Comparison of ENCODE assay signal across 32 cellular contexts in the genomic region with DNA sequence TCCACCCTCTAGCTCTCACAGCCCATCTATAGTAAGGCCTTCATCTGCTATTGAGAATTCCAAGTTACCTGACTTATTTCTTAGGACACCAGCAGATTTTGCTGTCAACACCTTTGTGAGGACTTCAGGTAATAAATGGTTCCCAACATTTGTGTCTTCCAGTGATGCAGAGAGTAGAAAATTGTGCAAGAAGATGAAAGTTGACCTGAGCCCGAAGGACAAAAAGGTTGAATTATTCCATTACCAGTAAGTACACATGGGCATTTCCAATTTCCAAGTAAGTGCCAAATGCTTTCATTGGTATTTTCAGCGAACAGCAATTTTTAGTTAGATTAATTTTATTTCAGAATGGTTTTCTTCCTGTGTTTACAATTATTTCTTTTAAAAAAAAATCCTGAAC.
"Had no signal": no experiment of that assay in that cellular context is flagged by ENCODE, and none has a peak within 500 bp of the region (broad histone marks: within the 10 kb centered on the region; RNA-seq: fewer than 3 reads in every experiment).

No MANE protein-coding gene starts in this region.

- DNase-seq: activated CD4-positive, alpha-beta memory T cell treated with anti-CD3 and anti-CD28 coated beads for 36 hours; activated CD4-positive, alpha-beta T cell treated with anti-CD3 and anti-CD28 coated beads for 36 hours; activated CD4-positive, alpha-beta T cell treated with anti-CD3 and anti-CD28 coated beads, Interleukin-2, amount 10 ng/mL, durations not matched to agents 24 days and 14 days; activated CD4-positive, CD25-positive, alpha-beta regulatory T cell; activated CD4-positive, CD25-positive, alpha-beta regulatory T cell treated with anti-CD3 and anti-CD28 coated beads, Interleukin-2, amount 50 U/mL, for 72 hours; activated CD8-positive, alpha-beta memory T cell treated with anti-CD3 and anti-CD28 coated beads, Interleukin-2, amount 10 ng/mL, durations not matched to agents 7 days and 5 days; activated CD8-positive, alpha-beta memory T cell treated with anti-CD3 and anti-CD28 coated beads, Interleukin-2, amount 50 U/mL, for 4 hours; activated CD8-positive, alpha-beta T cell treated with anti-CD3 and anti-CD28 coated beads, Interleukin-2, amount 10 ng/mL, durations not matched to agents 7 days and 5 days; activated gamma-delta T cell; activated naive CD4-positive, alpha-beta T cell; activated naive CD4-positive, alpha-beta T cell treated with anti-CD3 and anti-CD28 coated beads, Interleukin-2, amount 10 ng/mL, durations not matched to agents 7 days and 5 days; activated naive CD8-positive, alpha-beta T cell treated with anti-CD3 and anti-CD28 coated beads, Interleukin-2, amount 10 ng/mL, durations not matched to agents 7 days and 5 days; activated T-cell treated with anti-CD3 and anti-CD28 coated beads, Interleukin-2, amount 50 U/mL, for 1 hour; activated T-cell treated with anti-CD3 and anti-CD28 coated beads, Interleukin-2, amount 50 U/mL, for 48 hours; central memory CD4-positive, alpha-beta T cell; cerebellar nuclear complex; colonic mucosa; effector CD8-positive, alpha-beta T cell; foreskin fibroblast; SW 1271; T-cell; T1000 had no signal

- H3K4me3 Mint-ChIP-seq: activated CD4-positive, alpha-beta memory T cell treated with anti-CD3 and anti-CD28 coated beads for 36 hours; activated CD4-positive, alpha-beta T cell treated with anti-CD3 and anti-CD28 coated beads for 36 hours; activated CD4-positive, alpha-beta T cell treated with anti-CD3 and anti-CD28 coated beads, Interleukin-2, amount 10 ng/mL, durations not matched to agents 24 days and 14 days; activated CD8-positive, alpha-beta memory T cell treated with anti-CD3 and anti-CD28 coated beads, Interleukin-2, amount 10 ng/mL, durations not matched to agents 7 days and 5 days; activated CD8-positive, alpha-beta T cell treated with anti-CD3 and anti-CD28 coated beads, Interleukin-2, amount 10 ng/mL, durations not matched to agents 7 days and 5 days; activated naive CD4-positive, alpha-beta T cell treated with anti-CD3 and anti-CD28 coated beads, Interleukin-2, amount 10 ng/mL, durations not matched to agents 7 days and 5 days; activated naive CD8-positive, alpha-beta T cell treated with anti-CD3 and anti-CD28 coated beads, Interleukin-2, amount 10 ng/mL, durations not matched to agents 7 days and 5 days; activated T-helper 1 cell treated with anti-CD3 and anti-CD28 coated beads, Interleukin-12 subunit alpha, Interleukin-12 subunit beta, Interleukin-2, Interleukin-4 antibody, amounts not matched to agents 30 ng/mL and 10 ng/mL and 1 ng/mL, durations not matched to agents 14 hours and 24 hours and 36 hours; brain; T-cell; T-helper 1 cell treated with Interleukin-12 subunit alpha and Interleukin-12 subunit beta and Interleukin-4 antibody, amounts not matched to agents 30 μg/mL and 1 μg/mL, for 36 hours; T-helper 2 cell treated with Interferon-gamma antibody and Interleukin-4, amounts not matched to agents 5 μg/mL and 100 μg/mL, for 36 hours had no signal

- H3K36me3 ChIP-seq: breast epithelium, cardiac muscle cell, colonic mucosa had no signal

- ATAC-seq: activated CD4-positive, alpha-beta T cell treated with anti-CD3 and anti-CD28 coated beads for 36 hours; activated CD8-positive, alpha-beta memory T cell treated with anti-CD3 and anti-CD28 coated beads, Interleukin-2, amount 10 ng/mL, durations not matched to agents 7 days and 5 days; activated CD8-positive, alpha-beta T cell treated with anti-CD3 and anti-CD28 coated beads, Interleukin-2, amount 10 ng/mL, durations not matched to agents 7 days and 5 days; activated naive CD4-positive, alpha-beta T cell treated with anti-CD3 and anti-CD28 coated beads, Interleukin-2, amount 50 U/mL, for 72 hours; esophagus mucosa; T-cell had no signal

- H3K9me3 Mint-ChIP-seq: activated CD4-positive, alpha-beta memory T cell treated with anti-CD3 and anti-CD28 coated beads for 36 hours; activated CD4-positive, alpha-beta T cell treated with anti-CD3 and anti-CD28 coated beads, Interleukin-2, amount 10 ng/mL, durations not matched to agents 24 days and 14 days; activated naive CD4-positive, alpha-beta T cell treated with anti-CD3 and anti-CD28 coated beads, Interleukin-2, amount 10 ng/mL, durations not matched to agents 7 days and 5 days; activated naive CD4-positive, alpha-beta T cell treated with anti-CD3 and anti-CD28 coated beads, Interleukin-2, amount 50 U/mL, for 72 hours; activated naive CD8-positive, alpha-beta T cell treated with anti-CD3 and anti-CD28 coated beads, Interleukin-2, amount 10 ng/mL, durations not matched to agents 7 days and 5 days; activated T-helper 1 cell treated with anti-CD3 and anti-CD28 coated beads, Interleukin-12 subunit alpha, Interleukin-12 subunit beta, Interleukin-2, Interleukin-4 antibody, amounts not matched to agents 30 ng/mL and 10 ng/mL and 1 ng/mL, durations not matched to agents 14 hours and 24 hours and 36 hours; activated T-helper 2 cell treated with anti-CD3 and anti-CD28 coated beads, Interferon-gamma antibody, Interleukin-2, Interleukin-4, amounts not matched to agents 10 μg/mL and 5 μg/mL and 100 μg/mL, durations not matched to agents 14 hours and 24 hours and 36 hours; brain; T-cell; T-helper 1 cell treated with Interleukin-12 subunit alpha and Interleukin-12 subunit beta and Interleukin-4 antibody, amounts not matched to agents 30 μg/mL and 1 μg/mL, for 36 hours; T-helper 2 cell treated with Interferon-gamma antibody and Interleukin-4, amounts not matched to agents 5 μg/mL and 100 μg/mL, for 36 hours had no signal

- H3K4me1 ChIP-seq: breast epithelium, colonic mucosa had no signal

- H3K27ac ChIP-seq: ascending aorta, breast epithelium, cardiac muscle cell, colonic mucosa had no signal

- H3K27me3 ChIP-seq: ascending aorta, breast epithelium, cardiac muscle cell, colonic mucosa had no signal

- H3K4me3 ChIP-seq: ascending aorta, breast epithelium, cardiac muscle cell, colonic mucosa had no signal

- H3K27me3 Mint-ChIP-seq: activated CD4-positive, alpha-beta memory T cell treated with anti-CD3 and anti-CD28 coated beads for 36 hours; activated CD4-positive, alpha-beta T cell treated with anti-CD3 and anti-CD28 coated beads for 36 hours; activated CD4-positive, alpha-beta T cell treated with anti-CD3 and anti-CD28 coated beads, Interleukin-2, amount 10 ng/mL, durations not matched to agents 24 days and 14 days; activated CD8-positive, alpha-beta memory T cell treated with anti-CD3 and anti-CD28 coated beads, Interleukin-2, amount 10 ng/mL, durations not matched to agents 7 days and 5 days; activated naive CD4-positive, alpha-beta T cell treated with anti-CD3 and anti-CD28 coated beads, Interleukin-2, amount 10 ng/mL, durations not matched to agents 7 days and 5 days; activated naive CD8-positive, alpha-beta T cell treated with anti-CD3 and anti-CD28 coated beads, Interleukin-2, amount 10 ng/mL, durations not matched to agents 7 days and 5 days; T-cell had no signal

- H3K27ac Mint-ChIP-seq: activated CD4-positive, alpha-beta memory T cell treated with anti-CD3 and anti-CD28 coated beads for 36 hours; activated CD4-positive, alpha-beta T cell treated with anti-CD3 and anti-CD28 coated beads for 36 hours; activated CD4-positive, alpha-beta T cell treated with anti-CD3 and anti-CD28 coated beads, Interleukin-2, amount 10 ng/mL, durations not matched to agents 24 days and 14 days; activated CD8-positive, alpha-beta memory T cell treated with anti-CD3 and anti-CD28 coated beads, Interleukin-2, amount 10 ng/mL, durations not matched to agents 7 days and 5 days; activated CD8-positive, alpha-beta T cell treated with anti-CD3 and anti-CD28 coated beads, Interleukin-2, amount 10 ng/mL, durations not matched to agents 7 days and 5 days; activated naive CD4-positive, alpha-beta T cell treated with anti-CD3 and anti-CD28 coated beads, Interleukin-2, amount 10 ng/mL, durations not matched to agents 7 days and 5 days; activated naive CD8-positive, alpha-beta T cell treated with anti-CD3 and anti-CD28 coated beads, Interleukin-2, amount 10 ng/mL, durations not matched to agents 7 days and 5 days; activated T-helper 1 cell treated with anti-CD3 and anti-CD28 coated beads, Interleukin-12 subunit alpha, Interleukin-12 subunit beta, Interleukin-2, Interleukin-4 antibody, amounts not matched to agents 30 ng/mL and 10 ng/mL and 1 ng/mL, durations not matched to agents 14 hours and 24 hours and 36 hours; activated T-helper 2 cell treated with anti-CD3 and anti-CD28 coated beads, Interferon-gamma antibody, Interleukin-2, Interleukin-4, amounts not matched to agents 10 μg/mL and 5 μg/mL and 100 μg/mL, durations not matched to agents 14 hours and 24 hours and 36 hours; brain; T-cell; T-helper 1 cell treated with Interleukin-12 subunit alpha and Interleukin-12 subunit beta and Interleukin-4 antibody, amounts not matched to agents 30 μg/mL and 1 μg/mL, for 36 hours; T-helper 2 cell treated with Interferon-gamma antibody and Interleukin-4, amounts not matched to agents 5 μg/mL and 100 μg/mL, for 36 hours had no signal

- H3K9me3 ChIP-seq: ascending aorta, breast epithelium, colonic mucosa had no signal

- H3K4me1 Mint-ChIP-seq: activated CD4-positive, alpha-beta T cell treated with anti-CD3 and anti-CD28 coated beads for 36 hours; activated CD4-positive, alpha-beta T cell treated with anti-CD3 and anti-CD28 coated beads, Interleukin-2, amount 10 ng/mL, durations not matched to agents 24 days and 14 days; activated CD8-positive, alpha-beta memory T cell treated with anti-CD3 and anti-CD28 coated beads, Interleukin-2, amount 10 ng/mL, durations not matched to agents 7 days and 5 days; activated naive CD4-positive, alpha-beta T cell treated with anti-CD3 and anti-CD28 coated beads, Interleukin-2, amount 10 ng/mL, durations not matched to agents 7 days and 5 days; activated naive CD8-positive, alpha-beta T cell treated with anti-CD3 and anti-CD28 coated beads, Interleukin-2, amount 10 ng/mL, durations not matched to agents 7 days and 5 days; T-cell had no signal
